ENCODE assay signal across 24 cellular contexts in genomic region chr5:24854350-24854749, GRCh38.
"Had no signal": no experiment of that assay in that cellular context is flagged by ENCODE, and none has a peak within 500 bp of the region (broad histone marks: within the 10 kb centered on the region; RNA-seq: fewer than 3 reads in every experiment).

No MANE protein-coding gene starts in this region.

- H3K27me3 Mint-ChIP-seq: memory B cell; naive thymus-derived CD4-positive, alpha-beta T cell; natural killer cell treated with Interleukin-12 subunit alpha and Interleukin-12 subunit beta and Interleukin-15 and Interleukin-18, amount 100 ng/mL, for 72 hours; progenitor cell of endocrine pancreas; stimulated activated memory B cell treated with anti-CD40 and anti-IgM and Interleukin-4, amounts not matched to agents 10 μg/mL and 1 μg/mL and 100 μg/mL, for 72 hours; stimulated activated naive CD8-positive, alpha-beta T cell treated with anti-CD3 and anti-CD28 coated beads, Interleukin-15, amount 100 ng/mL, for 72 hours; type B pancreatic cell had no signal

- DNase-seq: islet precursor cell; left ventricle myocardium inferior; midbrain; mucosa of descending colon; naive thymus-derived CD4-positive, alpha-beta T cell; ovary; right lobe of liver; stimulated activated CD4-positive, alpha-beta T cell treated with anti-CD3 and anti-CD28 coated beads, Interleukin-1b, Interleukin-23, amount 100 ng/mL, for 48 hours; stimulated activated CD4-positive, alpha-beta T cell treated with anti-CD3 and anti-CD28 coated beads, Interleukin-2, amount 100 ng/mL, for 48 hours; stimulated activated CD4-positive, alpha-beta T cell treated with anti-CD3 and anti-CD28 coated beads, Interleukin-4, amount 100 ng/mL, for 4 hours; stimulated activated CD8-positive, alpha-beta memory T cell treated with anti-CD3 and anti-CD28 coated beads, Interleukin-4, amount 100 ng/mL, for 48 hours; stimulated activated naive CD4-positive, alpha-beta T cell treated with Interleukin-2 at 50 U/mL for 16 hours; stimulated activated naive CD8-positive, alpha-beta T cell treated with anti-CD3 and anti-CD28 coated beads, Interleukin-15, amount 100 ng/mL, for 72 hours; substantia nigra; uterus had no signal

- H3K36me3 ChIP-seq: left ventricle myocardium inferior, ovary, right atrium auricular region, right lobe of liver, tibial nerve, uterus had no signal

- H3K27ac Mint-ChIP-seq: memory B cell; naive thymus-derived CD4-positive, alpha-beta T cell; natural killer cell treated with Interleukin-12 subunit alpha and Interleukin-12 subunit beta and Interleukin-15 and Interleukin-18, amount 100 ng/mL, for 72 hours; progenitor cell of endocrine pancreas; stimulated activated memory B cell treated with anti-CD40 and anti-IgM and Interleukin-4, amounts not matched to agents 10 μg/mL and 1 μg/mL and 100 μg/mL, for 72 hours; stimulated activated naive CD8-positive, alpha-beta T cell treated with anti-CD3 and anti-CD28 coated beads, Interleukin-15, amount 100 ng/mL, for 72 hours; type B pancreatic cell had no signal

- H3K4me3 ChIP-seq: left ventricle myocardium inferior, lung, mucosa of descending colon, ovary, right atrium auricular region, right lobe of liver, smooth muscle cell, tibial nerve, uterus had no signal

- H3K27me3 ChIP-seq: ovary, right atrium auricular region, right lobe of liver, tibial nerve, uterus had no signal

- ATAC-seq: mucosa of descending colon; naive thymus-derived CD4-positive, alpha-beta T cell; natural killer cell treated with Interleukin-12 subunit alpha and Interleukin-12 subunit beta and Interleukin-15 and Interleukin-18, amount 100 ng/mL, for 72 hours; right lobe of liver; stimulated activated memory B cell treated with anti-CD40 and anti-IgM and Interleukin-4, amounts not matched to agents 10 μg/mL and 1 μg/mL and 100 μg/mL, for 72 hours; stimulated activated naive CD8-positive, alpha-beta T cell treated with anti-CD3 and anti-CD28 coated beads, Interleukin-15, amount 100 ng/mL, for 72 hours had no signal

- H3K9me3 ChIP-seq: ovary, right atrium auricular region, right lobe of liver, tibial nerve, uterus had no signal

- H3K4me1 Mint-ChIP-seq: memory B cell; naive thymus-derived CD4-positive, alpha-beta T cell; stimulated activated memory B cell treated with anti-CD40 and anti-IgM and Interleukin-4, amounts not matched to agents 10 μg/mL and 1 μg/mL and 100 μg/mL, for 72 hours; stimulated activated naive CD8-positive, alpha-beta T cell treated with anti-CD3 and anti-CD28 coated beads, Interleukin-15, amount 100 ng/mL, for 72 hours had no signal

- H3K27ac ChIP-seq: left ventricle myocardium inferior, ovary, right atrium auricular region, right lobe of liver, tibial nerve, uterus had no signal

- H3K4me3 Mint-ChIP-seq: memory B cell; naive thymus-derived CD4-positive, alpha-beta T cell; natural killer cell treated with Interleukin-12 subunit alpha and Interleukin-12 subunit beta and Interleukin-15 and Interleukin-18, amount 100 ng/mL, for 72 hours; stimulated activated memory B cell treated with anti-CD40 and anti-IgM and Interleukin-4, amounts not matched to agents 10 μg/mL and 1 μg/mL and 100 μg/mL, for 72 hours; stimulated activated naive CD8-positive, alpha-beta T cell treated with anti-CD3 and anti-CD28 coated beads, Interleukin-15, amount 100 ng/mL, for 72 hours; type B pancreatic cell had no signal

- H3K4me1 ChIP-seq: left ventricle myocardium inferior, right atrium auricular region, right lobe of liver, tibial nerve, uterus had no signal

- H3K36me3 Mint-ChIP-seq: memory B cell; naive thymus-derived CD4-positive, alpha-beta T cell; stimulated activated memory B cell treated with anti-CD40 and anti-IgM and Interleukin-4, amounts not matched to agents 10 μg/mL and 1 μg/mL and 100 μg/mL, for 72 hours; type B pancreatic cell had no signal

- H3K9me3 Mint-ChIP-seq: type B pancreatic cell had no signal

- H3K4me2 ChIP-seq: smooth muscle cell had no signal
